Comparison of ENCODE assay signal across 1 cellular context in genomic region chr7:104064969-104065387, GRCh38.
TF ChIP-seq lines count a peak whose summit lies in the region.

No MANE protein-coding gene starts in this region.

TF ChIP-seq in HepG2, 621 proteins besides CTCF, POLR2A, EP300 and RAD21 (continued from another document and continues in another):
- TF ChIP-seq RAD51 (IDR thresholded peaks at IDR 0.05; ENCODE audit: borderline replicate concordance) (no peak), NCOA1 (CRISPR knock-in tag; IDR thresholded peaks at IDR 0.05) (peak; percentile 92), ZNF260 (CRISPR knock-in tag; IDR thresholded peaks at IDR 0.05; ENCODE audit: borderline replicate concordance, low read depth) (no peak), ZNF614 (CRISPR knock-in tag; IDR thresholded peaks at IDR 0.05; ENCODE audit: borderline replicate concordance) (peak; percentile 69; the same call in 1 of the 2 replicates), KDM6A (CRISPR knock-in tag; IDR thresholded peaks at IDR 0.05; ENCODE audit: low read depth) (peak; percentile 86), ZNF709 (CRISPR knock-in tag; IDR thresholded peaks at IDR 0.05) (no peak), RORA (CRISPR knock-in tag; IDR thresholded peaks at IDR 0.05) (peak; percentile 79; the same call in 1 of the 2 replicates), ATF4 (CRISPR knock-in tag; IDR thresholded peaks at IDR 0.05) (peak in 1 of 2 experiments; percentile 68; a peak in 2 of 4 replicates), NR2F1 (CRISPR knock-in tag; IDR thresholded peaks at IDR 0.05) (peak; percentile 43 to 93; a peak in 3 of 4 replicates), HDAC6 (IDR thresholded peaks at IDR 0.05; ENCODE audit: low read depth, low read length) (no peak), ZNF264 (CRISPR knock-in tag; IDR thresholded peaks at IDR 0.05) (peak; percentile 69; the same call in 1 of the 2 replicates), HNRNPLL (IDR thresholded peaks at IDR 0.05; ENCODE audit: low read depth, low read length, poor library complexity, severe bottlenecking) (no peak), ZNF12 (CRISPR knock-in tag; IDR thresholded peaks at IDR 0.05) (peak; percentile 42; the same call in 1 of the 2 replicates), SRY (CRISPR knock-in tag; IDR thresholded peaks at IDR 0.05) (no peak), AHR (CRISPR knock-in tag; IDR thresholded peaks at IDR 0.05) (no peak), ZNF24 (IDR thresholded peaks at IDR 0.05) (peak; percentile 77), NFIC (IDR thresholded peaks at IDR 0.05; ENCODE audit: low read length) (peak; percentile 99), ZNF350 (CRISPR knock-in tag; IDR thresholded peaks at IDR 0.05; ENCODE audit: borderline replicate concordance, low read depth) (no peak), BORCS8-MEF2B (CRISPR knock-in tag; IDR thresholded peaks at IDR 0.05) (no peak), CCAR2 (optimal IDR thresholded peaks at IDR 0.05; ENCODE audit: low read depth, low read length) (no peak), PHF5A (CRISPR knock-in tag; IDR thresholded peaks at IDR 0.05; ENCODE audit: low read depth, unreplicated experiment) (peak; percentile 30), SP1 (IDR thresholded peaks at IDR 0.05) (no peak), SP1 (CRISPR knock-in tag; IDR thresholded peaks at IDR 0.05) (no peak), SOX6 (IDR thresholded peaks at IDR 0.05) (no peak), SOX6 (CRISPR knock-in tag; IDR thresholded peaks at IDR 0.05) (peak; percentile 93), MED1 (CRISPR knock-in tag; IDR thresholded peaks at IDR 0.05) (peak; percentile 90), NKX3-1 (CRISPR knock-in tag; IDR thresholded peaks at IDR 0.05) (peak; percentile 75; the same call in 1 of the 2 replicates), HNF1A (IDR thresholded peaks at IDR 0.05; ENCODE audit: low read depth) (peak; percentile 99), HNF1A (CRISPR knock-in tag; IDR thresholded peaks at IDR 0.05; ENCODE audit: borderline replicate concordance) (peak; percentile 98), ZNF556 (CRISPR knock-in tag; IDR thresholded peaks at IDR 0.05; ENCODE audit: borderline replicate concordance) (no peak; the same call in 1 of the 2 replicates), NR3C1 (CRISPR knock-in tag; IDR thresholded peaks at IDR 0.05) (no peak), MIXL1 (CRISPR knock-in tag; IDR thresholded peaks at IDR 0.05) (peak; percentile 98), RBM22 (optimal IDR thresholded peaks at IDR 0.05; ENCODE audit: low read length) (no peak), SOX13 (IDR thresholded peaks at IDR 0.05) (peak; percentile 65; the same call in 1 of the 2 replicates), SOX13 (CRISPR knock-in tag; conservative IDR thresholded peaks at IDR 0.05 in 1 of 2, IDR thresholded peaks at IDR 0.05 in 1 of 2) (peak in 1 of 2 experiments; percentile 94; a peak in 2 of 4 replicates), MED8 (CRISPR knock-in tag; IDR thresholded peaks at IDR 0.05; ENCODE audit: insufficient replicate concordance) (peak; percentile 66)
- TF ChIP-seq, protein P1, sequence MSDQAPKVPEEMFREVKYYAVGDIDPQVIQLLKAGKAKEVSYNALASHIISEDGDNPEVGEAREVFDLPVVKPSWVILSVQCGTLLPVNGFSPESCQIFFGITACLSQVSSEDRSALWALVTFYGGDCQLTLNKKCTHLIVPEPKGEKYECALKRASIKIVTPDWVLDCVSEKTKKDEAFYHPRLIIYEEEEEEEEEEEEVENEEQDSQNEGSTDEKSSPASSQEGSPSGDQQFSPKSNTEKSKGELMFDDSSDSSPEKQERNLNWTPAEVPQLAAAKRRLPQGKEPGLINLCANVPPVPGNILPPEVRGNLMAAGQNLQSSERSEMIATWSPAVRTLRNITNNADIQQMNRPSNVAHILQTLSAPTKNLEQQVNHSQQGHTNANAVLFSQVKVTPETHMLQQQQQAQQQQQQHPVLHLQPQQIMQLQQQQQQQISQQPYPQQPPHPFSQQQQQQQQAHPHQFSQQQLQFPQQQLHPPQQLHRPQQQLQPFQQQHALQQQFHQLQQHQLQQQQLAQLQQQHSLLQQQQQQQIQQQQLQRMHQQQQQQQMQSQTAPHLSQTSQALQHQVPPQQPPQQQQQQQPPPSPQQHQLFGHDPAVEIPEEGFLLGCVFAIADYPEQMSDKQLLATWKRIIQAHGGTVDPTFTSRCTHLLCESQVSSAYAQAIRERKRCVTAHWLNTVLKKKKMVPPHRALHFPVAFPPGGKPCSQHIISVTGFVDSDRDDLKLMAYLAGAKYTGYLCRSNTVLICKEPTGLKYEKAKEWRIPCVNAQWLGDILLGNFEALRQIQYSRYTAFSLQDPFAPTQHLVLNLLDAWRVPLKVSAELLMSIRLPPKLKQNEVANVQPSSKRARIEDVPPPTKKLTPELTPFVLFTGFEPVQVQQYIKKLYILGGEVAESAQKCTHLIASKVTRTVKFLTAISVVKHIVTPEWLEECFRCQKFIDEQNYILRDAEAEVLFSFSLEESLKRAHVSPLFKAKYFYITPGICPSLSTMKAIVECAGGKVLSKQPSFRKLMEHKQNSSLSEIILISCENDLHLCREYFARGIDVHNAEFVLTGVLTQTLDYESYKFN (CRISPR knock-in tag; conservative IDR thresholded peaks at IDR 0.05) = peak; percentile 98
- TF ChIP-seq, protein P2, sequence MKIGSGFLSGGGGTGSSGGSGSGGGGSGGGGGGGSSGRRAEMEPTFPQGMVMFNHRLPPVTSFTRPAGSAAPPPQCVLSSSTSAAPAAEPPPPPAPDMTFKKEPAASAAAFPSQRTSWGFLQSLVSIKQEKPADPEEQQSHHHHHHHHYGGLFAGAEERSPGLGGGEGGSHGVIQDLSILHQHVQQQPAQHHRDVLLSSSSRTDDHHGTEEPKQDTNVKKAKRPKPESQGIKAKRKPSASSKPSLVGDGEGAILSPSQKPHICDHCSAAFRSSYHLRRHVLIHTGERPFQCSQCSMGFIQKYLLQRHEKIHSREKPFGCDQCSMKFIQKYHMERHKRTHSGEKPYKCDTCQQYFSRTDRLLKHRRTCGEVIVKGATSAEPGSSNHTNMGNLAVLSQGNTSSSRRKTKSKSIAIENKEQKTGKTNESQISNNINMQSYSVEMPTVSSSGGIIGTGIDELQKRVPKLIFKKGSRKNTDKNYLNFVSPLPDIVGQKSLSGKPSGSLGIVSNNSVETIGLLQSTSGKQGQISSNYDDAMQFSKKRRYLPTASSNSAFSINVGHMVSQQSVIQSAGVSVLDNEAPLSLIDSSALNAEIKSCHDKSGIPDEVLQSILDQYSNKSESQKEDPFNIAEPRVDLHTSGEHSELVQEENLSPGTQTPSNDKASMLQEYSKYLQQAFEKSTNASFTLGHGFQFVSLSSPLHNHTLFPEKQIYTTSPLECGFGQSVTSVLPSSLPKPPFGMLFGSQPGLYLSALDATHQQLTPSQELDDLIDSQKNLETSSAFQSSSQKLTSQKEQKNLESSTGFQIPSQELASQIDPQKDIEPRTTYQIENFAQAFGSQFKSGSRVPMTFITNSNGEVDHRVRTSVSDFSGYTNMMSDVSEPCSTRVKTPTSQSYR (CRISPR knock-in tag; IDR thresholded peaks at IDR 0.05; ENCODE audit: borderline replicate concordance) = peak; percentile 48; the same call in 1 of the 2 replicates
- TF ChIP-seq, protein P3, sequence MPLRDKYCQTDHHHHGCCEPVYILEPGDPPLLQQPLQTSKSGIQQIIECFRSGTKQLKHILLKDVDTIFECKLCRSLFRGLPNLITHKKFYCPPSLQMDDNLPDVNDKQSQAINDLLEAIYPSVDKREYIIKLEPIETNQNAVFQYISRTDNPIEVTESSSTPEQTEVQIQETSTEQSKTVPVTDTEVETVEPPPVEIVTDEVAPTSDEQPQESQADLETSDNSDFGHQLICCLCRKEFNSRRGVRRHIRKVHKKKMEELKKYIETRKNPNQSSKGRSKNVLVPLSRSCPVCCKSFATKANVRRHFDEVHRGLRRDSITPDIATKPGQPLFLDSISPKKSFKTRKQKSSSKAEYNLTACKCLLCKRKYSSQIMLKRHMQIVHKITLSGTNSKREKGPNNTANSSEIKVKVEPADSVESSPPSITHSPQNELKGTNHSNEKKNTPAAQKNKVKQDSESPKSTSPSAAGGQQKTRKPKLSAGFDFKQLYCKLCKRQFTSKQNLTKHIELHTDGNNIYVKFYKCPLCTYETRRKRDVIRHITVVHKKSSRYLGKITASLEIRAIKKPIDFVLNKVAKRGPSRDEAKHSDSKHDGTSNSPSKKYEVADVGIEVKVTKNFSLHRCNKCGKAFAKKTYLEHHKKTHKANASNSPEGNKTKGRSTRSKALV (CRISPR knock-in tag; IDR thresholded peaks at IDR 0.05) = peak; percentile 17; the same call in 1 of the 2 replicates
- TF ChIP-seq, protein P4, sequence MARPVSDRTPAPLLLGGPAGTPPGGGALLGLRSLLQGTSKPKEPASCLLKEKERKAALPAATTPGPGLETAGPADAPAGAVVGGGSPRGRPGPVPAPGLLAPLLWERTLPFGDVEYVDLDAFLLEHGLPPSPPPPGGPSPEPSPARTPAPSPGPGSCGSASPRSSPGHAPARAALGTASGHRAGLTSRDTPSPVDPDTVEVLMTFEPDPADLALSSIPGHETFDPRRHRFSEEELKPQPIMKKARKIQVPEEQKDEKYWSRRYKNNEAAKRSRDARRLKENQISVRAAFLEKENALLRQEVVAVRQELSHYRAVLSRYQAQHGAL (CRISPR knock-in tag; IDR thresholded peaks at IDR 0.05; ENCODE audit: not compliant biosample characterization) = no peak
- TF ChIP-seq, protein P5, sequence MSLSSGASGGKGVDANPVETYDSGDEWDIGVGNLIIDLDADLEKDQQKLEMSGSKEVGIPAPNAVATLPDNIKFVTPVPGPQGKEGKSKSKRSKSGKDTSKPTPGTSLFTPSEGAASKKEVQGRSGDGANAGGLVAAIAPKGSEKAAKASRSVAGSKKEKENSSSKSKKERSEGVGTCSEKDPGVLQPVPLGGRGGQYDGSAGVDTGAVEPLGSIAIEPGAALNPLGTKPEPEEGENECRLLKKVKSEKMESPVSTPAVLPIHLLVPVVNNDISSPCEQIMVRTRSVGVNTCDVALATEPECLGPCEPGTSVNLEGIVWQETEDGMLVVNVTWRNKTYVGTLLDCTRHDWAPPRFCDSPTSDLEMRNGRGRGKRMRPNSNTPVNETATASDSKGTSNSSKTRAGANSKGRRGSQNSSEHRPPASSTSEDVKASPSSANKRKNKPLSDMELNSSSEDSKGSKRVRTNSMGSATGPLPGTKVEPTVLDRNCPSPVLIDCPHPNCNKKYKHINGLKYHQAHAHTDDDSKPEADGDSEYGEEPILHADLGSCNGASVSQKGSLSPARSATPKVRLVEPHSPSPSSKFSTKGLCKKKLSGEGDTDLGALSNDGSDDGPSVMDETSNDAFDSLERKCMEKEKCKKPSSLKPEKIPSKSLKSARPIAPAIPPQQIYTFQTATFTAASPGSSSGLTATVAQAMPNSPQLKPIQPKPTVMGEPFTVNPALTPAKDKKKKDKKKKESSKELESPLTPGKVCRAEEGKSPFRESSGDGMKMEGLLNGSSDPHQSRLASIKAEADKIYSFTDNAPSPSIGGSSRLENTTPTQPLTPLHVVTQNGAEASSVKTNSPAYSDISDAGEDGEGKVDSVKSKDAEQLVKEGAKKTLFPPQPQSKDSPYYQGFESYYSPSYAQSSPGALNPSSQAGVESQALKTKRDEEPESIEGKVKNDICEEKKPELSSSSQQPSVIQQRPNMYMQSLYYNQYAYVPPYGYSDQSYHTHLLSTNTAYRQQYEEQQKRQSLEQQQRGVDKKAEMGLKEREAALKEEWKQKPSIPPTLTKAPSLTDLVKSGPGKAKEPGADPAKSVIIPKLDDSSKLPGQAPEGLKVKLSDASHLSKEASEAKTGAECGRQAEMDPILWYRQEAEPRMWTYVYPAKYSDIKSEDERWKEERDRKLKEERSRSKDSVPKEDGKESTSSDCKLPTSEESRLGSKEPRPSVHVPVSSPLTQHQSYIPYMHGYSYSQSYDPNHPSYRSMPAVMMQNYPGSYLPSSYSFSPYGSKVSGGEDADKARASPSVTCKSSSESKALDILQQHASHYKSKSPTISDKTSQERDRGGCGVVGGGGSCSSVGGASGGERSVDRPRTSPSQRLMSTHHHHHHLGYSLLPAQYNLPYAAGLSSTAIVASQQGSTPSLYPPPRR (CRISPR knock-in tag; IDR thresholded peaks at IDR 0.05; ENCODE audit: borderline replicate concordance) = peak; percentile 99
- TF ChIP-seq, protein P6, sequence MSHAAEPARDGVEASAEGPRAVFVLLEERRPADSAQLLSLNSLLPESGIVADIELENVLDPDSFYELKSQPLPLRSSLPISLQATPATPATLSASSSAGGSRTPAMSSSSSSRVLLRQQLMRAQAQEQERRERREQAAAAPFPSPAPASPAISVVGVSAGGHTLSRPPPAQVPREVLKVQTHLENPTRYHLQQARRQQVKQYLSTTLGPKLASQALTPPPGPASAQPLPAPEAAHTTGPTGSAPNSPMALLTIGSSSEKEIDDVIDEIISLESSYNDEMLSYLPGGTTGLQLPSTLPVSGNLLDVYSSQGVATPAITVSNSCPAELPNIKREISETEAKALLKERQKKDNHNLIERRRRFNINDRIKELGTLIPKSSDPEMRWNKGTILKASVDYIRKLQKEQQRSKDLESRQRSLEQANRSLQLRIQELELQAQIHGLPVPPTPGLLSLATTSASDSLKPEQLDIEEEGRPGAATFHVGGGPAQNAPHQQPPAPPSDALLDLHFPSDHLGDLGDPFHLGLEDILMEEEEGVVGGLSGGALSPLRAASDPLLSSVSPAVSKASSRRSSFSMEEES (CRISPR knock-in tag; IDR thresholded peaks at IDR 0.05) = 0 out of 2 replicates have a peak, but pooled peaks have one; percentile 58
